Comparison of ENCODE assay signal across 24 cellular contexts in the genomic region with DNA sequence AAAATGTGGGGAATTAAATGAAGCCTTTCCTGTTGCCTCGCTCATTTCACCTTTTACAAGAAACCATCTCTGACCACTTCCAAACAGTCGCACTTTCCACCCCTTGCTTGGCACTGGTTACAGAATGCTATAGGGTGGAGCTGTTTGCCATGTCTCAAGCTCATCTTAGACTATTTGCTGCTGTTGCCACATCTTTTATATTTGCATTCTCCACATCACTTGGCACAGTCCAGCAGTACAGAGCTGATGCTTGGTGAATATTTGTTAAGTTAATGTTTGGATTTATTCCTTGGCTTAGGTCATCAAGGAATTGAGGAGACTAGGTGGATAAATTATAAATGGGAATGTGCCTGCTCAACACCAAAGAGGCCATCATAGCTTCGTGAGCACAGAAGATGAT. TPM values are rescaled to one million over a fixed set of nuclear protein-coding genes. Genes with fewer than 3 reads are reported as not detected.
"Had no signal": no experiment of that assay in that cellular context is flagged by ENCODE, and none has a peak within 500 bp of the region (broad histone marks: within the 10 kb centered on the region; RNA-seq: fewer than 3 reads in every experiment).

No MANE protein-coding gene starts in this region.

- H3K27ac ChIP-seq: gastrocnemius medialis, pancreas, psoas muscle, tibial artery had no signal

- H3K4me3 Mint-ChIP-seq: activated B cell treated with CpG ODN at 0.5 μM for 24 hours; activated CD4-positive, alpha-beta T cell treated with anti-CD3 and anti-CD28 coated beads, Interleukin-2, amount 10 ng/mL, durations not matched to agents 24 days and 14 days; natural killer cell treated with Interleukin-12 subunit alpha and Interleukin-12 subunit beta and Interleukin-15 and Interleukin-18, amount 100 ng/mL, for 72 hours; stimulated activated naive CD8-positive, alpha-beta T cell treated with anti-CD3 and anti-CD28 coated beads, Interleukin-15, Interleukin-2, amounts not matched to agents 100 ng/mL and 50 ng/mL, for 24 hours; T-helper 1 cell treated with Interleukin-12 subunit alpha and Interleukin-12 subunit beta and Interleukin-4 antibody, amounts not matched to agents 30 μg/mL and 1 μg/mL, for 36 hours had no signal

- H3K36me3 Mint-ChIP-seq: activated naive CD4-positive, alpha-beta T cell treated with anti-CD3 and anti-CD28 coated beads, Interleukin-2, amount 50 U/mL, for 72 hours; brain; natural killer cell treated with Interleukin-12 subunit alpha and Interleukin-12 subunit beta and Interleukin-15 and Interleukin-18, amount 100 ng/mL, for 72 hours had no signal

- ATAC-seq: activated naive CD4-positive, alpha-beta T cell treated with anti-CD3 and anti-CD28 coated beads, Interleukin-2, amount 50 U/mL, for 72 hours; esophagus mucosa; gastrocnemius medialis; natural killer cell treated with Interleukin-12 subunit alpha and Interleukin-12 subunit beta and Interleukin-15 and Interleukin-18, amount 100 ng/mL, for 72 hours; pancreas; psoas muscle had no signal

- H3K4me3 ChIP-seq: gastrocnemius medialis, pancreas, psoas muscle, right atrium auricular region, tibial artery had no signal

- H3K9me3 Mint-ChIP-seq: activated B cell treated with CpG ODN at 0.5 μM for 24 hours; activated CD4-positive, alpha-beta T cell treated with anti-CD3 and anti-CD28 coated beads, Interleukin-2, amount 10 ng/mL, durations not matched to agents 24 days and 14 days; activated naive CD4-positive, alpha-beta T cell treated with anti-CD3 and anti-CD28 coated beads, Interleukin-2, amount 50 U/mL, for 72 hours; brain; natural killer cell treated with Interleukin-12 subunit alpha and Interleukin-12 subunit beta and Interleukin-15 and Interleukin-18, amount 100 ng/mL, for 72 hours; stimulated activated naive CD8-positive, alpha-beta T cell treated with anti-CD3 and anti-CD28 coated beads, Interleukin-15, Interleukin-2, amounts not matched to agents 100 ng/mL and 50 ng/mL, for 24 hours; T-helper 1 cell treated with Interleukin-12 subunit alpha and Interleukin-12 subunit beta and Interleukin-4 antibody, amounts not matched to agents 30 μg/mL and 1 μg/mL, for 36 hours had no signal

- H3K36me3 ChIP-seq: gastrocnemius medialis, pancreas, right atrium auricular region, tibial artery had no signal

- H3K4me1 Mint-ChIP-seq: activated B cell treated with CpG ODN at 0.5 μM for 24 hours had no signal

- DNase-seq: activated B cell treated with CpG ODN at 0.5 μM for 24 hours; activated CD4-positive, alpha-beta T cell treated with anti-CD3 and anti-CD28 coated beads, Interleukin-2, amount 10 ng/mL, durations not matched to agents 24 days and 14 days; activated gamma-delta T cell treated with Interleukin-2 at 50 U/mL for 16 hours; activated T-cell treated with anti-CD3 and anti-CD28 coated beads, Interleukin-2, amount 50 U/mL, for 1 hour; aorta; caudate nucleus; effector CD8-positive, alpha-beta T cell; gastrocnemius medialis; head of caudate nucleus; kidney; midbrain; pancreas; psoas muscle; stimulated activated CD4-positive, alpha-beta T cell treated with anti-CD3 and anti-CD28 coated beads, Interleukin-12 subunit alpha, Interleukin-12 subunit beta, amount 100 ng/mL, for 4 hours; substantia nigra; T1000; tibial artery had no signal

- H3K27ac Mint-ChIP-seq: activated B cell treated with CpG ODN at 0.5 μM for 24 hours; activated CD4-positive, alpha-beta T cell treated with anti-CD3 and anti-CD28 coated beads, Interleukin-2, amount 10 ng/mL, durations not matched to agents 24 days and 14 days; activated naive CD4-positive, alpha-beta T cell treated with anti-CD3 and anti-CD28 coated beads, Interleukin-2, amount 50 U/mL, for 72 hours; natural killer cell treated with Interleukin-12 subunit alpha and Interleukin-12 subunit beta and Interleukin-15 and Interleukin-18, amount 100 ng/mL, for 72 hours; stimulated activated naive CD8-positive, alpha-beta T cell treated with anti-CD3 and anti-CD28 coated beads, Interleukin-15, Interleukin-2, amounts not matched to agents 100 ng/mL and 50 ng/mL, for 24 hours; T-helper 1 cell treated with Interleukin-12 subunit alpha and Interleukin-12 subunit beta and Interleukin-4 antibody, amounts not matched to agents 30 μg/mL and 1 μg/mL, for 36 hours had no signal

- H3K27me3 ChIP-seq: gastrocnemius medialis, pancreas, right atrium auricular region, tibial artery had no signal

- H3K27me3 Mint-ChIP-seq: activated CD4-positive, alpha-beta T cell treated with anti-CD3 and anti-CD28 coated beads, Interleukin-2, amount 10 ng/mL, durations not matched to agents 24 days and 14 days had no signal

- H3K9me3 ChIP-seq: gastrocnemius medialis, pancreas, psoas muscle, right atrium auricular region, tibial artery had no signal

RNA-seq across cellular contexts. Expression of a gene that starts 53.2 kb away (rescaled TPM):
- total RNA-seq: activated B cell treated with CpG ODN at 0.5 μM for 24 hours; activated CD4-positive, alpha-beta T cell treated with anti-CD3 and anti-CD28 coated beads, Interleukin-2, amount 10 ng/mL, durations not matched to agents 24 days and 14 days had no signal
